Comparison of ENCODE assay signal across 20 cellular contexts in genomic region chr5:154258531-154259217, GRCh38.
"Had no signal": no experiment of that assay in that cellular context is flagged by ENCODE, and none has a peak within 500 bp of the region (broad histone marks: within the 10 kb centered on the region; RNA-seq: fewer than 3 reads in every experiment).

No MANE protein-coding gene starts in this region.

- H3K27ac ChIP-seq: gastroesophageal sphincter, prostate gland, upper lobe of left lung had no signal

- H3K9me3 Mint-ChIP-seq: natural killer cell treated with Interleukin-12 subunit alpha and Interleukin-12 subunit beta and Interleukin-15 and Interleukin-18, amount 100 ng/mL, for 72 hours had no signal

- H3K27me3 ChIP-seq: gastroesophageal sphincter, upper lobe of left lung had no signal

- ATAC-seq: activated CD8-positive, alpha-beta T cell treated with anti-CD3 and anti-CD28 coated beads, Interleukin-2, amount 10 ng/mL, durations not matched to agents 7 days and 5 days; gastroesophageal sphincter; left ventricle myocardium superior; natural killer cell treated with Interleukin-12 subunit alpha and Interleukin-12 subunit beta and Interleukin-15 and Interleukin-18, amount 100 ng/mL, for 72 hours; right cardiac atrium; stimulated activated naive CD8-positive, alpha-beta T cell treated with anti-CD3 and anti-CD28 coated beads, Interleukin-15, amount 100 ng/mL, for 72 hours; T-helper 17 cell had no signal

- H3K36me3 ChIP-seq: gastroesophageal sphincter, prostate gland, upper lobe of left lung had no signal

- H3K9me3 ChIP-seq: gastroesophageal sphincter, prostate gland, upper lobe of left lung had no signal

- H3K27ac Mint-ChIP-seq: activated CD8-positive, alpha-beta T cell treated with anti-CD3 and anti-CD28 coated beads, Interleukin-2, amount 10 ng/mL, durations not matched to agents 7 days and 5 days; activated naive CD8-positive, alpha-beta T cell; natural killer cell treated with Interleukin-12 subunit alpha and Interleukin-12 subunit beta and Interleukin-15 and Interleukin-18, amount 100 ng/mL, for 72 hours; T-helper 17 cell had no signal

- DNase-seq: activated CD4-positive, alpha-beta T cell treated with anti-CD3 and anti-CD28 coated beads for 48 hours; activated CD8-positive, alpha-beta memory T cell treated with anti-CD3 and anti-CD28 coated beads, Interleukin-2, amount 50 U/mL, for 4 hours; activated CD8-positive, alpha-beta T cell treated with anti-CD3 and anti-CD28 coated beads, Interleukin-2, amount 10 ng/mL, durations not matched to agents 7 days and 5 days; activated gamma-delta T cell treated with Interleukin-2 at 50 U/mL for 16 hours; amniotic stem cell; central memory CD4-positive, alpha-beta T cell; cortex of kidney; effector memory CD4-positive, alpha-beta T cell; left ventricle myocardium superior; mesenchymal stem cell; right cardiac atrium; stimulated activated naive CD8-positive, alpha-beta T cell treated with anti-CD3 and anti-CD28 coated beads, Interleukin-15, amount 100 ng/mL, for 72 hours; T-helper 17 cell; upper lobe of left lung had no signal

- FAIRE-seq: keratinocyte had no signal

- H3K4me3 ChIP-seq: gastroesophageal sphincter, prostate gland, upper lobe of left lung had no signal

- H3K27me3 Mint-ChIP-seq: activated naive CD8-positive, alpha-beta T cell; natural killer cell treated with Interleukin-12 subunit alpha and Interleukin-12 subunit beta and Interleukin-15 and Interleukin-18, amount 100 ng/mL, for 72 hours; stimulated activated naive CD8-positive, alpha-beta T cell treated with anti-CD3 and anti-CD28 coated beads, Interleukin-15, amount 100 ng/mL, for 72 hours; T-helper 17 cell had no signal

- H3K4me1 ChIP-seq: prostate gland, upper lobe of left lung had no signal

- H3K4me3 Mint-ChIP-seq: activated CD8-positive, alpha-beta T cell treated with anti-CD3 and anti-CD28 coated beads, Interleukin-2, amount 10 ng/mL, durations not matched to agents 7 days and 5 days; activated naive CD8-positive, alpha-beta T cell; brain; natural killer cell treated with Interleukin-12 subunit alpha and Interleukin-12 subunit beta and Interleukin-15 and Interleukin-18, amount 100 ng/mL, for 72 hours; stimulated activated naive CD8-positive, alpha-beta T cell treated with anti-CD3 and anti-CD28 coated beads, Interleukin-15, amount 100 ng/mL, for 72 hours; T-helper 17 cell had no signal
